ENCODE assay signal across 8 cellular contexts in genomic region chr7:22356855-22357310, GRCh38. TPM values are rescaled to one million over a fixed set of nuclear protein-coding genes. Genes with fewer than 3 reads are reported as not detected.
DNase-seq lines count a peak whose midpoint lies in the region; ATAC-seq and TF ChIP-seq lines count a peak whose summit lies in the region.

TSS of gene RAPGEF5 (minus strand) at chr7:22357154. CDS start at chr7:22357060, 94 bp downstream.

- ATAC-seq in GM19043 (IDR thresholded peaks at IDR 0.05; ENCODE audit: low read depth, unreplicated experiment): peak; percentile 39
- ATAC-seq in HG03520 (IDR thresholded peaks at IDR 0.05; ENCODE audit: unreplicated experiment): peak; percentile 54
- ATAC-seq in SK-N-SH treated with all-trans-retinoic acid at 6 μM for 48 hours: peak; percentile 71

- peaks cover 49% of the 10 kb centered on the region for H3K27me3 Mint-ChIP-seq in neural crest cell (ENCODE audit: low read depth)

- H3K4me3 Mint-ChIP-seq in neural crest cell: peak within 1 kb of the TSS; percentile 91

- peaks cover 7% of the 10 kb centered on the region for H3K4me1 Mint-ChIP-seq in neural crest cell

- intact Hi-C loops in esophagus squamous epithelium (cut with DNase I): no loop called here

- H3K36me3 ChIP-seq in esophagus squamous epithelium: no peaks in the 10 kb centered on the region

- H3K27me3 ChIP-seq in esophagus squamous epithelium: peaks cover 0 to 19% (median 0%) of the 10 kb centered on the region in 4 donors

- WGBS in esophagus squamous epithelium, 2 donors: 2% methylated on average over 10 of the region's 76 CpGs; no CpG with 5 or more reads in 1 of the 2 donors

- peaks cover 0 to 40% (median 0%) of the 10 kb centered on the region in 3 donors for H3K4me1 ChIP-seq in esophagus squamous epithelium

- H3K27ac Mint-ChIP-seq in neural crest cell (ENCODE audit: unreplicated experiment): no peak within 1 kb of the TSS

- TF ChIP-seq POLR2A in esophagus squamous epithelium (IDR thresholded peaks at IDR 0.05): peak in 1 of 4 donors; percentile 25

- peaks cover 3% of the 10 kb centered on the region for H3K9me3 Mint-ChIP-seq in neural crest cell

- DNase-seq in COLO668 (lab: John Stamatoyannopoulos, UW; ENCODE audit: unreplicated experiment) (peak; percentile 95), esophagus squamous epithelium (lab: John Stamatoyannopoulos, UW) (no peak), neural crest cell (ENCODE audit: low read depth, low spot score) (peak; percentile 12), superior temporal gyrus (ENCODE audit: extremely low spot score) (no peak), activated gamma-delta T cell (lab: John Stamatoyannopoulos, UW) (no peak)

- peak within 1 kb of the TSS; percentile 72 to 91 (median 82) for H3K27ac ChIP-seq in esophagus squamous epithelium

- H3K9me3 ChIP-seq in esophagus squamous epithelium: no peaks in the 10 kb centered on the region

- H3K4me3 ChIP-seq in esophagus squamous epithelium: peak within 1 kb of the TSS; percentile 60 to 82 (median 78)

- TF ChIP-seq CTCF in esophagus squamous epithelium (IDR thresholded peaks at IDR 0.05) (peak in 1 of 6 experiments; percentile 16), neural crest cell (conservative IDR thresholded peaks at IDR 0.05) (no peak)

- H3K36me3 Mint-ChIP-seq in neural crest cell (ENCODE audit: low read depth): peaks cover 3% of the 10 kb centered on the region

TF ChIP-seq in SK-N-SH treated with all-trans-retinoic acid at 6 μM for 48 hours, 23 proteins besides CTCF, POLR2A, EP300 and RAD21:
- TF ChIP-seq ZNF565 (CRISPR knock-in tag; conservative IDR thresholded peaks at IDR 0.05; ENCODE audit: low read depth): no peak
- TF ChIP-seq ZFP3 (CRISPR knock-in tag; IDR thresholded peaks at IDR 0.05): no peak
- 0 out of 2 replicates have a peak, but pooled peaks have one; percentile 24 for TF ChIP-seq CSDC2 (CRISPR knock-in tag; IDR thresholded peaks at IDR 0.05)
- no peak for TF ChIP-seq CSRNP3 (CRISPR knock-in tag; IDR thresholded peaks at IDR 0.05)
- no peak for TF ChIP-seq TSHZ2 (CRISPR knock-in tag; IDR thresholded peaks at IDR 0.05)
- no peak for TF ChIP-seq TOX (CRISPR knock-in tag; IDR thresholded peaks at IDR 0.05; ENCODE audit: borderline replicate concordance)
TF ChIP-seq in SK-N-SH treated with all-trans-retinoic acid at 6 μM for 48 hours: peak in this region for 1.

RNA-seq across cellular contexts. Expression of gene RAPGEF5, which starts in this region (rescaled TPM):
- total RNA-seq in esophagus squamous epithelium (10 to 100 TPM; 16.9 to 50.5 (median 38.4) TPM), neural crest cell (5.4 and 6.0 TPM in 2 replicates)

Comparison
In these comparisons a context has a peak if more than half of its experiments do, and no peak if none do; other contexts are left out.
1. DNase-seq: peak in COLO668 (single experiment) and neural crest cell (single experiment); none in esophagus squamous epithelium (single experiment), superior temporal gyrus (single experiment) and activated gamma-delta T cell (single experiment).
2. Peak in every context shown above with its lines, with median percentiles within 50 percentile points of each other: ATAC-seq.